In the genomic region with DNA sequence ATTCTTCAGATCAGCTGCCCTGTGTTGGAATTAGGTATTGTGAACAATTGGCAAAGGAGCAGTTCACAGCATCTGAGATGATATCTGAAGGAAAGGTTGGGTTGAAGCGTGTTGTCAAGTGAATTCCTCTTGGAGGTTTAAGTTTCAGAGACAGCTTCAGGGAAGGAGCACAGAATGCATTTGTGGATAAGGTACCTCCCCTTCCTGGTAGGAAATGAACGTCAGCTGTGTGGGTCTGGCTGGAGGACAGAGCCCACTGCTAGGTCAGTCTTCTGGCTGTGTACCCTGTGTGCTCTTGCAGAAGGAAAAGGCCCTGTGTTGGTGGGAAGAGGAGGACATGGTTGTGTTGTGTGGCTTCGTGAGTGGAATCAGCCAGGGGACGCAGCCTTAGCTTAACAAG, we compare ENCODE assay signal across 15 cellular contexts.
"Had no signal": no experiment of that assay in that cellular context is flagged by ENCODE, and none has a peak within 500 bp of the region (broad histone marks: within the 10 kb centered on the region; RNA-seq: fewer than 3 reads in every experiment).

No MANE protein-coding gene starts in this region.

- FAIRE-seq: endometrium had no signal

- H3K4me1 Mint-ChIP-seq: nephron had no signal

- H3K27ac ChIP-seq: esophagus squamous epithelium, tibial nerve had no signal

- H3K27me3 ChIP-seq: dorsolateral prefrontal cortex, esophagus squamous epithelium, tibial nerve had no signal

- H3K4me3 ChIP-seq: dorsolateral prefrontal cortex, esophagus squamous epithelium, tibial nerve had no signal

- H3K4me3 Mint-ChIP-seq: nephron; T-helper 2 cell treated with Interferon-gamma antibody and Interleukin-4, amounts not matched to agents 5 μg/mL and 100 μg/mL, for 36 hours had no signal

- DNase-seq: activated CD4-positive, alpha-beta T cell treated with anti-CD3 and anti-CD28 coated beads, Interleukin-2, amount 50 U/mL, for 1 hour; activated naive CD4-positive, alpha-beta T cell treated with Interleukin-2 at 50 U/mL for 16 hours; activated T-cell treated with anti-CD3 and anti-CD28 coated beads, Interleukin-2, amount 50 U/mL, for 48 hours; anterior cingulate cortex; cerebellar nuclear complex; dorsolateral prefrontal cortex; esophagus squamous epithelium; head of caudate nucleus; left colon; mammary epithelial cell; stimulated activated CD4-positive, alpha-beta T cell treated with anti-CD3 and anti-CD28 coated beads, Interleukin-4, amount 100 ng/mL, for 1 hour had no signal

- H3K9me3 Mint-ChIP-seq: nephron; T-helper 2 cell treated with Interferon-gamma antibody and Interleukin-4, amounts not matched to agents 5 μg/mL and 100 μg/mL, for 36 hours had no signal

- H3K4me1 ChIP-seq: esophagus squamous epithelium, tibial nerve had no signal

- H3K27ac Mint-ChIP-seq: nephron; T-helper 2 cell treated with Interferon-gamma antibody and Interleukin-4, amounts not matched to agents 5 μg/mL and 100 μg/mL, for 36 hours had no signal

- H3K9me3 ChIP-seq: esophagus squamous epithelium, tibial nerve had no signal

- ATAC-seq: left colon had no signal
